In genomic region chr10:63491558-63492316, GRCh38 we compare ENCODE assay signal across 10 cellular contexts.
A peak's percentile ranks its signal among the peaks of the same experiment; 100 is the strongest.
DNase-seq lines count a peak whose midpoint lies in the region; ATAC-seq and TF ChIP-seq lines count a peak whose summit lies in the region.
"Had no signal": no experiment of that assay in that cellular context is flagged by ENCODE, and none has a peak within 500 bp of the region (broad histone marks: within the 10 kb centered on the region; RNA-seq: fewer than 3 reads in every experiment).

No MANE protein-coding gene starts in this region.

- ATAC-seq in GM19395 (IDR thresholded peaks at IDR 0.05; ENCODE audit: unreplicated experiment) (no peak), HG03139 (IDR thresholded peaks at IDR 0.05; ENCODE audit: unreplicated experiment) (no peak), GM18502 (IDR thresholded peaks at IDR 0.05; ENCODE audit: poor library complexity, unreplicated experiment) (no peak)
- ATAC-seq: stimulated activated naive CD8-positive, alpha-beta T cell treated with anti-CD3 and anti-CD28 coated beads, Interleukin-15, Interleukin-2, amounts not matched to agents 100 U/mL and 50 U/mL, for 24 hours had no signal

- TF ChIP-seq CTCF in AG09309 (IDR thresholded peaks at IDR 0.05; ENCODE audit: control insufficient read depth, insufficient read depth, low read depth, low read length, missing control alignments) = no peak

- DNase-seq in AG09309 (ENCODE audit: low read depth) (peak; percentile 76), NCI-H226 (peak; percentile 80), fibroblast of gingiva (ENCODE audit: low read depth) (peak; percentile 93), non-pigmented ciliary epithelial cell (ENCODE audit: low read depth) (peak; percentile 30)
- DNase-seq in activated CD4-positive, alpha-beta T cell treated with anti-CD3 and anti-CD28 coated beads, Interleukin-2, amount 50 U/mL, for 1 hour = no peak
- DNase-seq: naive B cell; stimulated activated naive CD8-positive, alpha-beta T cell treated with anti-CD3 and anti-CD28 coated beads, Interleukin-15, Interleukin-2, amounts not matched to agents 100 U/mL and 50 U/mL, for 24 hours had no signal

- no peak overlapping the region for H3K4me3 ChIP-seq in AG09309 (ENCODE audit: control insufficient read depth, low read depth, low read length)
